Comparison of ENCODE assay signal across 8 cellular contexts in genomic region chr1:25799758-25800537, GRCh38. TPM values are rescaled to one million over a fixed set of nuclear protein-coding genes. Genes with fewer than 3 reads are reported as not detected.
DNase-seq lines count a peak whose midpoint lies in the region; ATAC-seq and TF ChIP-seq lines count a peak whose summit lies in the region.

TSS of gene SELENON (plus strand) at chr1:25800193. CDS start at chr1:25800231, 38 bp downstream.

- H3K4me3 ChIP-seq in epithelial cell of proximal tubule (ENCODE audit: low read depth, low read length) (peak within 1 kb of the TSS; percentile 62), testis (peak within 1 kb of the TSS; percentile 56 to 69)

- peaks cover 55% of the 10 kb centered on the region for H3K4me1 Mint-ChIP-seq in activated CD4-positive, alpha-beta memory T cell treated with anti-CD3 and anti-CD28 coated beads, Interleukin-2, amount 10 ng/mL, durations not matched to agents 7 days and 5 days

- no peaks in the 10 kb centered on the region for H3K36me3 ChIP-seq in testis (ENCODE audit: low read depth, missing control alignments)

- H3K4me1 ChIP-seq in testis = peaks cover 12% of the 10 kb centered on the region

- 1 to 2% methylated on average over 9 to 42 of the region's 91 CpGs for WGBS in testis, 2 donors

- H3K27me3 ChIP-seq in testis = no peaks in the 10 kb centered on the region

- H3K27ac Mint-ChIP-seq in activated CD4-positive, alpha-beta memory T cell treated with anti-CD3 and anti-CD28 coated beads, Interleukin-2, amount 10 ng/mL, durations not matched to agents 7 days and 5 days = no peak within 1 kb of the TSS

- H3K27me3 Mint-ChIP-seq in activated CD4-positive, alpha-beta memory T cell treated with anti-CD3 and anti-CD28 coated beads, Interleukin-2, amount 10 ng/mL, durations not matched to agents 7 days and 5 days = peaks cover 16% of the 10 kb centered on the region

- H3K27ac ChIP-seq in testis = peak within 1 kb of the TSS; percentile 9 to 75

- POLR2A ChIA-PET in activated CD4-positive, alpha-beta memory T cell treated with anti-CD3 and anti-CD28 coated beads, Interleukin-2, amount 10 ng/mL, durations not matched to agents 7 days and 5 days (lab: Charles Lee) = interaction anchor here (1.2 to 1.3 kb wide), 2 partner anchors 25 to 181 kb away, joined by 3 to 4 read pairs; no protein-coding TSS in a partner anchor

- peaks cover 2% of the 10 kb centered on the region for H3K36me3 Mint-ChIP-seq in activated CD4-positive, alpha-beta memory T cell treated with anti-CD3 and anti-CD28 coated beads, Interleukin-2, amount 10 ng/mL, durations not matched to agents 7 days and 5 days (ENCODE audit: low read depth)

- peak within 1 kb of the TSS; percentile 70 for H3K4me3 Mint-ChIP-seq in activated CD4-positive, alpha-beta memory T cell treated with anti-CD3 and anti-CD28 coated beads, Interleukin-2, amount 10 ng/mL, durations not matched to agents 7 days and 5 days

- intact Hi-C loops in testis (cut with DNase I; ENCODE audit: low total_unique reads) = loop anchor here (2.0 kb wide), 1 partner anchor 191 kb away; no protein-coding TSS in a partner anchor

- H3K9me3 ChIP-seq in testis = no peaks in the 10 kb centered on the region

- TF ChIP-seq CTCF in epithelial cell of proximal tubule (conservative IDR thresholded peaks at IDR 0.05; ENCODE audit: low read depth, low read length) (no peak), testis (IDR thresholded peaks at IDR 0.05) (no peak)

- no peak for ATAC-seq in HG02938 (IDR thresholded peaks at IDR 0.05; ENCODE audit: unreplicated experiment)
- ATAC-seq in GM18502 (IDR thresholded peaks at IDR 0.05; ENCODE audit: poor library complexity, unreplicated experiment) = no peak

- TF ChIP-seq POLR2A in testis (IDR thresholded peaks at IDR 0.05) = no peak

- CTCF ChIA-PET in activated CD4-positive, alpha-beta memory T cell treated with anti-CD3 and anti-CD28 coated beads, Interleukin-2, amount 10 ng/mL, durations not matched to agents 7 days and 5 days (lab: Charles Lee) = interaction anchor here (0.8 to 1.1 kb wide), 3 partner anchors 9 to 191 kb away, joined by 3 read pairs; no protein-coding TSS in a partner anchor

- no peaks in the 10 kb centered on the region for H3K9me3 Mint-ChIP-seq in activated CD4-positive, alpha-beta memory T cell treated with anti-CD3 and anti-CD28 coated beads, Interleukin-2, amount 10 ng/mL, durations not matched to agents 7 days and 5 days

- DNase-seq in ELF-1 (ENCODE audit: low read depth, low spot score) (peak; percentile 68), NCI-H1092 (lab: John Stamatoyannopoulos, UW) (peak; percentile 53), epithelial cell of proximal tubule (ENCODE audit: low read depth) (no peak), midbrain (lab: John Stamatoyannopoulos, UW) (peak; percentile 50), testis (peak; percentile 40)
- DNase-seq in activated CD4-positive, alpha-beta memory T cell treated with anti-CD3 and anti-CD28 coated beads, Interleukin-2, amount 10 ng/mL, durations not matched to agents 7 days and 5 days = peak; percentile 35

RNA-seq across cellular contexts. Expression of gene SELENON, which starts in this region (rescaled TPM):
- total RNA-seq in activated CD4-positive, alpha-beta memory T cell treated with anti-CD3 and anti-CD28 coated beads, Interleukin-2, amount 10 ng/mL, durations not matched to agents 7 days and 5 days = 1 to 10 TPM; 5.9 to 6.0 TPM
- total RNA-seq in epithelial cell of proximal tubule = 31.2 and 35.1 TPM in 2 replicates
- total RNA-seq in testis = 10 to 100 TPM; 17.2 to 29.8 TPM
- polyA plus RNA-seq in testis (ENCODE audit: insufficient read depth, low read depth, low replicate concordance) = 30.7 TPM
